1 cellular context compared by ENCODE assay signal in genomic region chr7:149838224-149838991, GRCh38.
TF ChIP-seq lines count a peak whose summit lies in the region.

TSS of gene ZNF862 (plus strand) at chr7:149838375. CDS start at chr7:149838612, 237 bp downstream.

TF ChIP-seq in WTC11, 78 proteins besides CTCF, POLR2A, EP300 and RAD21 (continued from another document):
- TF ChIP-seq USF1 (CRISPR knock-in tag; IDR thresholded peaks at IDR 0.05) (no peak), IRF2 (CRISPR knock-in tag; IDR thresholded peaks at IDR 0.05; ENCODE audit: borderline replicate concordance, low read depth) (no peak), E2F5 (CRISPR knock-in tag; IDR thresholded peaks at IDR 0.05) (peak; percentile 70; the same call in 1 of the 2 replicates), FOXP1 (CRISPR knock-in tag; IDR thresholded peaks at IDR 0.05; ENCODE audit: borderline replicate concordance) (peak; percentile 70; the same call in 1 of the 2 replicates), SMAD4 (CRISPR knock-in tag; IDR thresholded peaks at IDR 0.05) (no peak), ZNF317 (CRISPR knock-in tag; IDR thresholded peaks at IDR 0.05; ENCODE audit: borderline replicate concordance, low read depth) (no peak), NFE2L1 (CRISPR knock-in tag; IDR thresholded peaks at IDR 0.05) (peak; percentile 38; the same call in 1 of the 2 replicates), MYBL2 (CRISPR knock-in tag; IDR thresholded peaks at IDR 0.05) (0 out of 2 replicates have a peak, but pooled peaks have one; percentile 54), CREB1 (CRISPR knock-in tag; IDR thresholded peaks at IDR 0.05) (0 out of 2 replicates have a peak, but pooled peaks have one; percentile 41), SP1 (CRISPR knock-in tag; conservative IDR thresholded peaks at IDR 0.05) (peak; percentile 80), ZNF423 (CRISPR knock-in tag; IDR thresholded peaks at IDR 0.05) (peak; percentile 89), CREM (CRISPR knock-in tag; IDR thresholded peaks at IDR 0.05) (peak; percentile 57; the same call in 1 of the 2 replicates), GABPB1 (CRISPR knock-in tag; IDR thresholded peaks at IDR 0.05) (peak; percentile 25; the same call in 1 of the 2 replicates)
- TF ChIP-seq, protein P1, sequence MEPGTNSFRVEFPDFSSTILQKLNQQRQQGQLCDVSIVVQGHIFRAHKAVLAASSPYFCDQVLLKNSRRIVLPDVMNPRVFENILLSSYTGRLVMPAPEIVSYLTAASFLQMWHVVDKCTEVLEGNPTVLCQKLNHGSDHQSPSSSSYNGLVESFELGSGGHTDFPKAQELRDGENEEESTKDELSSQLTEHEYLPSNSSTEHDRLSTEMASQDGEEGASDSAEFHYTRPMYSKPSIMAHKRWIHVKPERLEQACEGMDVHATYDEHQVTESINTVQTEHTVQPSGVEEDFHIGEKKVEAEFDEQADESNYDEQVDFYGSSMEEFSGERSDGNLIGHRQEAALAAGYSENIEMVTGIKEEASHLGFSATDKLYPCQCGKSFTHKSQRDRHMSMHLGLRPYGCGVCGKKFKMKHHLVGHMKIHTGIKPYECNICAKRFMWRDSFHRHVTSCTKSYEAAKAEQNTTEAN (CRISPR knock-in tag; IDR thresholded peaks at IDR 0.05): peak; percentile 73; the same call in 1 of the 2 replicates
TF ChIP-seq in WTC11: peak in this region for 17.
